In the genomic region with DNA sequence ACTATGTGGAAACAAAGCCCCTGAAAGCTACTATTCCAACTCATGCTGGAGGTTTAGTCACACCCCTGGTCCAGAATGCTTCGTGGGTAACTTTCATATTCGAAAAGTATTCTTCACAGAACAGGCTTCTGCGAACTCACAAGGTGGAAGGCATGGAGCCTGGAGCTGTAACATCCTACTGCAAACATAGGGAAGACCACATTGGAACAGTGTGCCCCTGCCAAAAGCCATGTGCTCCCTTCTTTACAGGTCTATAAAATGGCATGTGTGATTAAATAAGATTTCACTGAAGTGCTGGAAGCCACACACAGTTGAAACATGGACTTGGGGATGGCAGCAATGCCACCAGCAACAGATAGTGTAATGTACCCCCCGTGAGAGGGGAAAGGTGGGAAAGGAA, we compare ENCODE assay signal across 18 cellular contexts.
A peak's percentile ranks its signal among the peaks of the same experiment; 100 is the strongest.
DNase-seq lines count a peak whose midpoint lies in the region; ATAC-seq, FAIRE-seq and TF ChIP-seq lines count a peak whose summit lies in the region.
"Had no signal": no experiment of that assay in that cellular context is flagged by ENCODE, and none has a peak within 500 bp of the region (broad histone marks: within the 10 kb centered on the region; RNA-seq: fewer than 3 reads in every experiment).

No MANE protein-coding gene starts in this region.

- no peak overlapping the region for H2BK120ac ChIP-seq in H9 (ENCODE audit: low read depth, low read length, poor library complexity, severe bottlenecking)

- no peaks in the 10 kb centered on the region for H4K20me1 ChIP-seq in H9 (ENCODE audit: control insufficient read depth, insufficient read depth, insufficient read length)
- no peaks in the 10 kb centered on the region for H4K20me1 ChIP-seq in keratinocyte (ENCODE audit: control insufficient read depth, extremely low read depth, insufficient read depth, low read length)

- no peak overlapping the region for H3K14ac ChIP-seq in H9 (ENCODE audit: insufficient read depth, low read length)

- H2BK15ac ChIP-seq in H9 (ENCODE audit: low read depth, low read length): no peak overlapping the region

- H3K56ac ChIP-seq in H9 (ENCODE audit: insufficient read length, low read depth, low read length): no peak overlapping the region

- DNase-seq in H9 (no peak), RWPE2 (ENCODE audit: low spot score) (no peak), keratinocyte (ENCODE audit: low read depth, low spot score) (no peak), HTR-8/SVneo (ENCODE audit: insufficient read length, low spot score) (no peak), NCI-H2107 (lab: John Stamatoyannopoulos, UW) (no peak), KG1 (lab: John Stamatoyannopoulos, UW) (no peak)
- DNase-seq: ACHN, C1 segment of cervical spinal cord, DMS79, NCI-H1417, NCI-H187 treated with DMSO at 0.1 percent for 48 hours, NCI-H226, NCI-H524 treated with DMSO at 0.1 percent for 48 hours had no signal

- H3K27ac ChIP-seq in H9 (ENCODE audit: insufficient read length, low read depth, low read length) (no peak overlapping the region), RWPE2 (ENCODE audit: poor library complexity, severe bottlenecking) (peak overlapping the region; percentile 96), keratinocyte (ENCODE audit: control insufficient read depth, insufficient read depth, low read length) (no peak overlapping the region)
- H3K27ac ChIP-seq: KMS-11 had no signal

- no peak overlapping the region for H3K18ac ChIP-seq in H9 (ENCODE audit: insufficient read length, low read depth, low read length)

- no peak overlapping the region for H3K4ac ChIP-seq in H9 (ENCODE audit: low read depth, low read length)

- FAIRE-seq in keratinocyte (lab: Jason Lieb, UNC) (no peak), HTR-8/SVneo (lab: Jason Lieb, UNC) (no peak)
- FAIRE-seq: D721Med, H54 had no signal

- H3T11ph ChIP-seq in H9 (ENCODE audit: low read length): no peak overlapping the region

- no peaks in the 10 kb centered on the region for H3K27me3 Mint-ChIP-seq in H9 (ENCODE audit: low read depth)

- no peaks in the 10 kb centered on the region for H3K79me1 ChIP-seq in H9 (ENCODE audit: insufficient read depth, low read depth, low read length, poor library complexity, severe bottlenecking)

- H3K9me3 Mint-ChIP-seq in H9: no peaks in the 10 kb centered on the region

- no peaks in the 10 kb centered on the region for H3K23me2 ChIP-seq in H9 (ENCODE audit: insufficient read length, low read depth, low read length, poor library complexity, severe bottlenecking)

- peaks cover 3 to 5% of the 10 kb centered on the region in 2 experiments; a peak in 1 of 4 replicates for H3K4me1 Mint-ChIP-seq in H9

- no peak overlapping the region for H3K23ac ChIP-seq in H9 (ENCODE audit: insufficient read length, low read depth, low read length)

- H3K27me3 ChIP-seq in H9 (ENCODE audit: insufficient read depth, low read length) (no peaks in the 10 kb centered on the region), RWPE2 (ENCODE audit: insufficient read depth, poor library complexity, severe bottlenecking) (no peaks in the 10 kb centered on the region), keratinocyte (ENCODE audit: control insufficient read depth, extremely low read depth, insufficient read depth, low read length) (no peaks in the 10 kb centered on the region), skeletal muscle satellite cell (ENCODE audit: control insufficient read depth, insufficient read depth, low read length) (no peaks in the 10 kb centered on the region)

- ATAC-seq in RWPE2 (ENCODE audit: low read depth): no peak
- ATAC-seq: Panc1 had no signal

- H2BK12ac ChIP-seq in H9 (ENCODE audit: insufficient read length, low read depth, low read length): no peak overlapping the region

- peak overlapping the region in 1 of 3 experiments; percentile 65; a peak in 1 of 7 replicates for H3K27ac Mint-ChIP-seq in H9

- H3K36me3 Mint-ChIP-seq in H9 (ENCODE audit: insufficient read depth in 1 of 3, low read depth in 3 of 3): no peaks in the 10 kb centered on the region

- H3K4me1 ChIP-seq in H9 (ENCODE audit: insufficient read depth, low read length) (no peaks in the 10 kb centered on the region), RWPE2 (ENCODE audit: insufficient read depth, poor library complexity, severe bottlenecking) (peaks cover 38% of the 10 kb centered on the region), keratinocyte (ENCODE audit: control insufficient read depth, extremely low read depth, insufficient read depth, low read length) (peaks cover 24% of the 10 kb centered on the region), skeletal muscle satellite cell (ENCODE audit: control insufficient read depth, insufficient read depth, low read length) (peaks cover 69% of the 10 kb centered on the region)

- H3K4me3 Mint-ChIP-seq in H9: no peak overlapping the region

- H3K9ac ChIP-seq in H9 (ENCODE audit: extremely low read depth, insufficient read length, low read length) (no peak overlapping the region), keratinocyte (ENCODE audit: control insufficient read depth, extremely low read depth, insufficient read depth, low read length) (no peak overlapping the region), skeletal muscle satellite cell (ENCODE audit: low read depth, low read length) (peak overlapping the region; percentile 76)
- H3K9ac ChIP-seq: KMS-11 had no signal

- H4K5ac ChIP-seq in H9 (ENCODE audit: insufficient read length, low read depth, low read length): no peak overlapping the region

- no peak for TF ChIP-seq CTCF in H9 (conservative IDR thresholded peaks at IDR 0.05)
- TF ChIP-seq CTCF in RWPE2 (IDR thresholded peaks at IDR 0.05; ENCODE audit: poor library complexity, severe bottlenecking): no peak
- TF ChIP-seq CTCF in keratinocyte (optimal IDR thresholded peaks at IDR 0.05 in 1 of 3, IDR thresholded peaks at IDR 0.05 in 1 of 3, conservative IDR thresholded peaks at IDR 0.05 in 1 of 3; ENCODE audit: extremely low read depth in 1 of 3, insufficient read depth in 2 of 3, low read length in 3 of 3): no peak

- H4K91ac ChIP-seq in H9 (ENCODE audit: insufficient read length, low read depth, low read length): no peak overlapping the region

- H3K4me3 ChIP-seq in RWPE2 (ENCODE audit: severe bottlenecking) (no peak overlapping the region), keratinocyte (ENCODE audit: control insufficient read depth in 2 of 3, extremely low read depth in 1 of 3, insufficient read depth in 2 of 3, low read depth in 1 of 3, low read length in 3 of 3) (no peak overlapping the region), skeletal muscle satellite cell (ENCODE audit: low read length) (no peak overlapping the region)

- H3K9me3 ChIP-seq in H9 (ENCODE audit: control insufficient read depth, low read depth, low read length): no peaks in the 10 kb centered on the region
- H3K9me3 ChIP-seq in RWPE2 (ENCODE audit: severe bottlenecking): no peaks in the 10 kb centered on the region
- H3K9me3 ChIP-seq in keratinocyte (ENCODE audit: control insufficient read depth, low read depth, low read length): no peaks in the 10 kb centered on the region
- H3K9me3 ChIP-seq in skeletal muscle satellite cell (replicated peaks; ENCODE audit: low read length): no peaks in the 10 kb centered on the region

- peak overlapping the region; percentile 50 for H4K8ac ChIP-seq in H9 (replicated peaks; ENCODE audit: insufficient read length, low read depth, low read length)

- no peak overlapping the region for H2BK20ac ChIP-seq in H9 (ENCODE audit: low read depth, low read length, poor library complexity, severe bottlenecking)

- no peak overlapping the region for H2BK5ac ChIP-seq in H9 (ENCODE audit: insufficient read length, low read length)

- H2AK5ac ChIP-seq in H9 (ENCODE audit: insufficient read length, low read length): no peak overlapping the region

- WGBS in H9 (ENCODE audit: extremely low coverage, insufficient read length, low lambda C conversion rate): no CpG with 5 or more reads among the region's 4 CpGs

- H3K4me2 ChIP-seq in H9 (ENCODE audit: insufficient read depth, insufficient read length, low read length) (no peak overlapping the region), keratinocyte (ENCODE audit: control insufficient read depth, extremely low read depth, insufficient read depth, low read depth, low read length) (no peak overlapping the region), skeletal muscle satellite cell (ENCODE audit: low read length) (no peak overlapping the region)
- H3K4me2 ChIP-seq: KMS-11 had no signal

- H2AFZ ChIP-seq in H9 (ENCODE audit: low read length): no peak overlapping the region
- H2AFZ ChIP-seq in keratinocyte (ENCODE audit: control insufficient read depth, low read length): peak overlapping the region; percentile 38

- dilution Hi-C loops in keratinocyte (cut with MboI; ENCODE audit: extremely low pct_ligation_motif_present, low sequenced_read_pairs): no loop called here

- H3K79me2 ChIP-seq in H9 (ENCODE audit: insufficient read depth, low read length): no peaks in the 10 kb centered on the region
- H3K79me2 ChIP-seq in keratinocyte (ENCODE audit: control insufficient read depth, insufficient read depth, low read length): no peaks in the 10 kb centered on the region

- H3K36me3 ChIP-seq in RWPE2 (ENCODE audit: low read depth) (no peaks in the 10 kb centered on the region), keratinocyte (ENCODE audit: control insufficient read depth in 2 of 2, extremely low read depth in 1 of 2, insufficient read depth in 2 of 2, low read length in 2 of 2) (no peaks in the 10 kb centered on the region), skeletal muscle satellite cell (ENCODE audit: insufficient read depth, low read length) (no peaks in the 10 kb centered on the region)

- H3K9me1 ChIP-seq in keratinocyte (ENCODE audit: control insufficient read depth, extremely low read depth, insufficient read depth, low read length): no peaks in the 10 kb centered on the region
